9 cellular contexts compared by ENCODE assay signal in genomic region chr2:28276076-28276618, GRCh38.
DNase-seq lines count a peak whose midpoint lies in the region; ATAC-seq and TF ChIP-seq lines count a peak whose summit lies in the region.
"Had no signal": no experiment of that assay in that cellular context is flagged by ENCODE, and none has a peak within 500 bp of the region (broad histone marks: within the 10 kb centered on the region; RNA-seq: fewer than 3 reads in every experiment).

No MANE protein-coding gene starts in this region.

- H3K27me3 ChIP-seq in GM06990 (replicated peaks; ENCODE audit: control insufficient read depth, insufficient read depth, low read length), result no peaks in the 10 kb centered on the region
- H3K27me3 ChIP-seq: right lobe of liver had no signal

- H3K36me3 ChIP-seq in GM06990 (ENCODE audit: control insufficient read depth, insufficient read depth, low read length), result no peaks in the 10 kb centered on the region
- H3K36me3 ChIP-seq: right lobe of liver had no signal

- H3K27me3 Mint-ChIP-seq in T-helper 1 cell treated with Interleukin-12 subunit alpha and Interleukin-12 subunit beta and Interleukin-4 antibody, amounts not matched to agents 30 μg/mL and 1 μg/mL, for 36 hours (ENCODE audit: low read depth), result no peaks in the 10 kb centered on the region

- DNase-seq in GM06990 (ENCODE audit: extremely low read depth, insufficient read length) (peak; percentile 46), fibroblast of mammary gland (ENCODE audit: low read depth) (peak; percentile 99), smooth muscle cell of the brain vasculature (ENCODE audit: low read depth, low spot score) (peak; percentile 68), SK-N-DZ (ENCODE audit: low spot score) (no peak), OCI-M1 (lab: John Stamatoyannopoulos, UW) (no peak), NCI-H1930 (lab: John Stamatoyannopoulos, UW) (no peak)
- DNase-seq: right lobe of liver had no signal

- no peaks in the 10 kb centered on the region for H3K9me3 Mint-ChIP-seq in T-helper 1 cell treated with Interleukin-12 subunit alpha and Interleukin-12 subunit beta and Interleukin-4 antibody, amounts not matched to agents 30 μg/mL and 1 μg/mL, for 36 hours

- H3K4me1 Mint-ChIP-seq in T-helper 1 cell treated with Interleukin-12 subunit alpha and Interleukin-12 subunit beta and Interleukin-4 antibody, amounts not matched to agents 30 μg/mL and 1 μg/mL, for 36 hours (ENCODE audit: low read depth), result peaks cover 42% of the 10 kb centered on the region

- no peak overlapping the region for H3K4me3 ChIP-seq in GM06990 (replicated peaks; ENCODE audit: low read depth, low read length)
- no peak overlapping the region for H3K4me3 ChIP-seq in fibroblast of mammary gland (ENCODE audit: control insufficient read depth, low read depth, low read length)
- H3K4me3 ChIP-seq: right lobe of liver had no signal

- peak; percentile 59 for ATAC-seq in HG02870 (IDR thresholded peaks at IDR 0.05; ENCODE audit: unreplicated experiment)

- peak overlapping the region; percentile 46 for H3K27ac Mint-ChIP-seq in T-helper 1 cell treated with Interleukin-12 subunit alpha and Interleukin-12 subunit beta and Interleukin-4 antibody, amounts not matched to agents 30 μg/mL and 1 μg/mL, for 36 hours

- peaks cover 17% of the 10 kb centered on the region for H3K36me3 Mint-ChIP-seq in T-helper 1 cell treated with Interleukin-12 subunit alpha and Interleukin-12 subunit beta and Interleukin-4 antibody, amounts not matched to agents 30 μg/mL and 1 μg/mL, for 36 hours (ENCODE audit: low read depth)

- TF ChIP-seq CTCF in GM06990 (IDR thresholded peaks at IDR 0.05; ENCODE audit: insufficient read depth, low read length, poor library complexity, severe bottlenecking) (no peak), fibroblast of mammary gland (conservative IDR thresholded peaks at IDR 0.05; ENCODE audit: control insufficient read depth, insufficient read depth, low read depth, low read length) (no peak)

- peak overlapping the region; percentile 13 for H3K4me3 Mint-ChIP-seq in T-helper 1 cell treated with Interleukin-12 subunit alpha and Interleukin-12 subunit beta and Interleukin-4 antibody, amounts not matched to agents 30 μg/mL and 1 μg/mL, for 36 hours

Comparison
In these comparisons a context has a peak if more than half of its experiments do, and no peak if none do; other contexts are left out.
1. DNase-seq: peak in GM06990 (single experiment), fibroblast of mammary gland (single experiment) and smooth muscle cell of the brain vasculature (single experiment); none in SK-N-DZ (single experiment), OCI-M1 (single experiment) and NCI-H1930 (0 of 2).